ENCODE assay signal across 11 cellular contexts in the genomic region with DNA sequence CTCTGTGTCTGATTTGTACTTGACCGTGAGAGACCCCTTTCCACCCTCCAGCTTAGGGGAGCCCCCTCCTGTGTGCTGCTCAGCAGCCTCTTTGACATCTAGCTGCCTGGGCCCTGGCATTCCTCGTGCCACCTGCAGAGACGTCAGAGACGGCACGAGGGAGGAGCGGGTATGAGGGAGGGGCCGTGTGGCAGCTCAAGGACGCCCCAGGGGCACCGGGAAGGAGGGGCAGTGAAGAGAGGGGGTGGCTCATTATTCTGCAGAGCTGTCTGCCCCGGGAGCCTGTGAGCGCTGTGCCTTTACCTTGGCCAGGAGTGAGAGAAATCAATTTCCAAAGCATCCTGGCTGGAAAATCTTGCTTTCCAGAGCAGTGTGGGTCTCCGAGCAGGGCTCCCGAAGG. TPM values are rescaled to one million over a fixed set of nuclear protein-coding genes. Genes with fewer than 3 reads are reported as not detected.
DNase-seq lines count a peak whose midpoint lies in the region; ATAC-seq and TF ChIP-seq lines count a peak whose summit lies in the region.
"Not testable (repeated sequence)": the region's sequence is repeated elsewhere in the genome, so short reads cannot be mapped to it uniquely, and the experiment has no call there.
"Had no signal": no experiment of that assay in that cellular context is flagged by ENCODE, and none has a peak within 500 bp of the region (broad histone marks: within the 10 kb centered on the region; RNA-seq: fewer than 3 reads in every experiment).

No MANE protein-coding gene starts in this region.

- not testable (repeated sequence) for H3K9me3 ChIP-seq in body of pancreas, left lung, lower lobe of right lung, upper lobe of right lung

- not testable (repeated sequence) for H3K4me1 ChIP-seq in body of pancreas, left lung, lower lobe of right lung, upper lobe of right lung

- H3K27ac ChIP-seq in body of pancreas, left lung, lower lobe of right lung, upper lobe of right lung: not testable (repeated sequence)

- peak; percentile 62 for ATAC-seq in body of pancreas
- ATAC-seq in Right ventricle myocardium superior (ENCODE audit: poor library complexity), result peak; percentile 9
- peak; percentile 36 for ATAC-seq in left lung
- peak; percentile 48 to 49 for ATAC-seq in lower lobe of right lung
- ATAC-seq in upper lobe of right lung, result peak; percentile 41

- WGBS in body of pancreas, 2 donors, result no CpG with 5 or more reads among the region's 13 CpGs

- TF ChIP-seq POLR2A in body of pancreas (IDR thresholded peaks at IDR 0.05), result not testable (repeated sequence)

- TF ChIP-seq CTCF in body of pancreas (IDR thresholded peaks at IDR 0.05); left lung (IDR thresholded peaks at IDR 0.05); lower lobe of right lung (IDR thresholded peaks at IDR 0.05); upper lobe of right lung (IDR thresholded peaks at IDR 0.05): not testable (repeated sequence)

- not testable (repeated sequence) for H3K27me3 ChIP-seq in body of pancreas; left lung; lower lobe of right lung (ENCODE audit: low read depth); upper lobe of right lung

- intact Hi-C loops in body of pancreas (cut with DNase I); Right ventricle myocardium superior (cut with DNase I); left lung (cut with DNase I); lower lobe of right lung (cut with DNase I); upper lobe of right lung (cut with DNase I): not testable (repeated sequence)

- not testable (repeated sequence) for H3K36me3 ChIP-seq in body of pancreas (replicated peaks in 1 of 2; ENCODE audit: insufficient read depth in 1 of 2, low read depth in 2 of 2); left lung; lower lobe of right lung; upper lobe of right lung

- H3K4me3 ChIP-seq in body of pancreas, left lung, lower lobe of right lung, upper lobe of right lung: not testable (repeated sequence)

- not testable (repeated sequence) for DNase-seq in body of pancreas, Right ventricle myocardium superior, left lung, lower lobe of right lung, upper lobe of right lung

RNA-seq across cellular contexts. Expression of gene CRYAA, which starts 9.4 kb away (rescaled TPM):
- total RNA-seq in body of pancreas, result not detected
- not detected for total RNA-seq in Right ventricle myocardium superior
- not detected for total RNA-seq in left lung
- total RNA-seq in lower lobe of right lung, result not detected
- total RNA-seq in upper lobe of right lung, result not detected
- total RNA-seq: A172; B cell; Caco-2; Calu3; CD4-positive, alpha-beta T cell; CD8-positive, alpha-beta T cell had no signal

Comparison
In these comparisons a context has a peak if more than half of its experiments do, and no peak if none do; other contexts are left out.
1. ATAC-seq: peak in every context shown above with its lines; median percentile 62 in body of pancreas; 48 in lower lobe of right lung; 41 in upper lobe of right lung; 36 in left lung; 9 in Right ventricle myocardium superior.